16 cellular contexts compared by ENCODE assay signal in genomic region chr16:14475370-14476139, GRCh38.
DNase-seq lines count a peak whose midpoint lies in the region; ATAC-seq, FAIRE-seq and TF ChIP-seq lines count a peak whose summit lies in the region.
"Had no signal": no experiment of that assay in that cellular context is flagged by ENCODE, and none has a peak within 500 bp of the region (broad histone marks: within the 10 kb centered on the region; RNA-seq: fewer than 3 reads in every experiment).

No MANE protein-coding gene starts in this region.

- TF ChIP-seq POLR2A in prostate gland (IDR thresholded peaks at IDR 0.05) = no peak

- H3K4me1 ChIP-seq in prostate gland (replicated peaks) = no peaks in the 10 kb centered on the region
- H3K4me1 ChIP-seq: SJSA1 had no signal

- H3K27ac ChIP-seq in prostate gland = no peak overlapping the region
- H3K27ac ChIP-seq: SJSA1 had no signal

- H3K36me3 ChIP-seq in bronchial epithelial cell (ENCODE audit: control insufficient read depth, insufficient read depth, low read length) = no peaks in the 10 kb centered on the region
- H3K36me3 ChIP-seq in prostate gland = no peaks in the 10 kb centered on the region

- ATAC-seq in natural killer cell treated with Interleukin-12 subunit alpha and Interleukin-12 subunit beta and Interleukin-15 and Interleukin-18, amount 100 ng/mL, for 72 hours = no peak
- no peak for ATAC-seq in GM18498 (IDR thresholded peaks at IDR 0.05; ENCODE audit: unreplicated experiment)
- ATAC-seq: naive thymus-derived CD8-positive, alpha-beta T cell; stimulated activated naive CD8-positive, alpha-beta T cell treated with anti-CD3 and anti-CD28 coated beads, Interleukin-15, Interleukin-2, amounts not matched to agents 100 U/mL and 50 U/mL, for 24 hours had no signal

- TF ChIP-seq CTCF in bronchial epithelial cell (IDR thresholded peaks at IDR 0.05; ENCODE audit: insufficient read depth, low read length, severe bottlenecking) (no peak), prostate gland (IDR thresholded peaks at IDR 0.05) (no peak)

- H3K9me3 Mint-ChIP-seq in natural killer cell treated with Interleukin-12 subunit alpha and Interleukin-12 subunit beta and Interleukin-15 and Interleukin-18, amount 100 ng/mL, for 72 hours = no peaks in the 10 kb centered on the region

- no peak overlapping the region for H3K4me3 Mint-ChIP-seq in natural killer cell treated with Interleukin-12 subunit alpha and Interleukin-12 subunit beta and Interleukin-15 and Interleukin-18, amount 100 ng/mL, for 72 hours
- H3K4me3 Mint-ChIP-seq: activated CD4-positive, alpha-beta memory T cell treated with anti-CD3 and anti-CD28 coated beads for 36 hours; CD4-positive, CD25-positive, alpha-beta regulatory T cell; H9; naive thymus-derived CD8-positive, alpha-beta T cell had no signal

- intact Hi-C loops in prostate gland (cut with DNase I) = no loop called here

- H3K36me3 Mint-ChIP-seq in natural killer cell treated with Interleukin-12 subunit alpha and Interleukin-12 subunit beta and Interleukin-15 and Interleukin-18, amount 100 ng/mL, for 72 hours = peaks cover 20% of the 10 kb centered on the region

- no peak overlapping the region for H3K27ac Mint-ChIP-seq in natural killer cell treated with Interleukin-12 subunit alpha and Interleukin-12 subunit beta and Interleukin-15 and Interleukin-18, amount 100 ng/mL, for 72 hours
- H3K27ac Mint-ChIP-seq: activated CD4-positive, alpha-beta memory T cell treated with anti-CD3 and anti-CD28 coated beads for 36 hours; naive thymus-derived CD8-positive, alpha-beta T cell had no signal

- FAIRE-seq in bronchial epithelial cell (lab: Jason Lieb, UNC) = no peak

- H3K4me1 Mint-ChIP-seq in natural killer cell treated with Interleukin-12 subunit alpha and Interleukin-12 subunit beta and Interleukin-15 and Interleukin-18, amount 100 ng/mL, for 72 hours (ENCODE audit: low read depth in 2 of 2) = no peaks in the 10 kb centered on the region

- H3K9me3 ChIP-seq in prostate gland = no peaks in the 10 kb centered on the region
- H3K9me3 ChIP-seq: SJSA1 had no signal

- DNase-seq in HPDE6-E6E7 (ENCODE audit: extremely low spot score) (peak; percentile 57), NCI-H446 (lab: John Stamatoyannopoulos, UW) (peak; percentile 11 to 39), bronchial epithelial cell (ENCODE audit: low read depth) (peak; percentile 76), prostate gland (ENCODE audit: low spot score) (peak; percentile 61), kidney tubule cell (ENCODE audit: low spot score) (no peak)
- DNase-seq in natural killer cell treated with Interleukin-12 subunit alpha and Interleukin-12 subunit beta and Interleukin-15 and Interleukin-18, amount 100 ng/mL, for 72 hours (ENCODE audit: low spot score) = no peak
- DNase-seq: activated CD4-positive, alpha-beta memory T cell treated with anti-CD3 and anti-CD28 coated beads for 36 hours; activated gamma-delta T cell; CD4-positive, CD25-positive, alpha-beta regulatory T cell; effector memory CD4-positive, alpha-beta T cell; H9; kidney glomerular epithelial cell; naive thymus-derived CD8-positive, alpha-beta T cell; stimulated activated naive CD8-positive, alpha-beta T cell treated with anti-CD3 and anti-CD28 coated beads, Interleukin-15, Interleukin-2, amounts not matched to agents 100 U/mL and 50 U/mL, for 24 hours had no signal

- no peaks in the 10 kb centered on the region for H3K27me3 Mint-ChIP-seq in natural killer cell treated with Interleukin-12 subunit alpha and Interleukin-12 subunit beta and Interleukin-15 and Interleukin-18, amount 100 ng/mL, for 72 hours
- H3K27me3 Mint-ChIP-seq: activated CD4-positive, alpha-beta memory T cell treated with anti-CD3 and anti-CD28 coated beads for 36 hours; CD4-positive, CD25-positive, alpha-beta regulatory T cell; naive thymus-derived CD8-positive, alpha-beta T cell had no signal

- H3K27me3 ChIP-seq in bronchial epithelial cell (ENCODE audit: control insufficient read depth, insufficient read depth, low read length) (no peaks in the 10 kb centered on the region), prostate gland (replicated peaks; ENCODE audit: insufficient read depth) (no peaks in the 10 kb centered on the region)
- H3K27me3 ChIP-seq: SJSA1 had no signal

- WGBS in prostate gland = 44% methylated on average over 7 of the region's 7 CpGs

- H3K4me3 ChIP-seq in bronchial epithelial cell (ENCODE audit: low read depth, low read length) (no peak overlapping the region), prostate gland (no peak overlapping the region)
- H3K4me3 ChIP-seq: SJSA1 had no signal

Comparison
In these comparisons a context has a peak if more than half of its experiments do, and no peak if none do; other contexts are left out.
1. DNase-seq: peak in HPDE6-E6E7 (single experiment), NCI-H446 (2 of 2), bronchial epithelial cell (single experiment) and prostate gland (single experiment); none in natural killer cell treated with Interleukin-12 subunit alpha and Interleukin-12 subunit beta and Interleukin-15 and Interleukin-18, amount 100 ng/mL, for 72 hours (single experiment) and kidney tubule cell (single experiment).